28 cellular contexts compared by ENCODE assay signal in the genomic region with DNA sequence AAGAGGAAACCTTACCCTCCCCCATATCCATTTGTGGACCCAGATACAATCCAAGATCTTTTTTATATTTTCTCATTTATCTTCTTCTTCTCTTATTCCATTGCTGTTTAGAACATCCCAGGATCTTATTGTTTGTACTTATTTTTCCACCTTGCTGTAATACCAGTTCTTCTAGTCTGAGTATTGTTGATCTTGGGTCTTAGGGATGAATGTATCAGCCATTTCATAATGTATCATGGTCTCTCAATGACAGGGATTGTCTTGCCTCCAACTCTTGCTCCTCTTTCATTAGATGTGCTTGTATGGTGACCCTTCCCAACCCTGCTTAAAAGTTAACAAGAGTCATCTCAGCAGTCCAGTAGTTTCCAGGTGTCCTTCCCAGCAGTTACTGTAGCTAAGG.
"Had no signal": no experiment of that assay in that cellular context is flagged by ENCODE, and none has a peak within 500 bp of the region (broad histone marks: within the 10 kb centered on the region; RNA-seq: fewer than 3 reads in every experiment).

No MANE protein-coding gene starts in this region.

- H3K36me3 ChIP-seq: neural progenitor cell, ovary, right lobe of liver, thoracic aorta, thyroid gland, upper lobe of right lung, uterus had no signal

- H3K9ac ChIP-seq: neural progenitor cell, parathyroid adenoma had no signal

- H3K79me2 ChIP-seq: parathyroid adenoma had no signal

- DNase-seq: naive thymus-derived CD8-positive, alpha-beta T cell; occipital lobe; ovary; posterior cingulate gyrus; psoas muscle; right cardiac atrium; right lobe of liver; sigmoid colon; small intestine; stimulated activated CD4-positive, alpha-beta T cell treated with anti-CD3 and anti-CD28 coated beads, Interleukin-15, amount 100 ng/mL, for 24 hours; stimulated activated CD4-positive, alpha-beta T cell treated with anti-CD3 and anti-CD28 coated beads, Interleukin-2, amount 100 ng/mL, for 24 hours; stimulated activated CD4-positive, alpha-beta T cell treated with anti-CD3 and anti-CD28 coated beads, Interleukin-2, amount 100 ng/mL, for 48 hours; stimulated activated CD4-positive, alpha-beta T cell treated with anti-CD3 and anti-CD28 coated beads, Interleukin-4, amount 100 ng/mL, for 24 hours; stimulated activated naive B cell treated with anti-CD40 and anti-IgM and Interleukin-4, amounts not matched to agents 10 μg/mL and 1 μg/mL and 100 μg/mL, for 72 hours; stimulated activated naive CD4-positive, alpha-beta T cell treated with Interleukin-2 at 50 U/mL for 16 hours; stomach; thyroid gland; upper lobe of right lung; uterus had no signal

- H3K27ac ChIP-seq: neural progenitor cell, ovary, parathyroid adenoma, psoas muscle, right lobe of liver, sigmoid colon, stomach, thoracic aorta, thyroid gland, tibial nerve, upper lobe of right lung, uterus had no signal

- H3K4me1 Mint-ChIP-seq: nephron, neural progenitor cell had no signal

- FAIRE-seq: small intestine had no signal

- H3K4me1 ChIP-seq: neural progenitor cell, psoas muscle, right lobe of liver, sigmoid colon, thyroid gland, tibial nerve, upper lobe of right lung, uterus had no signal

- H3K27ac Mint-ChIP-seq: naive thymus-derived CD8-positive, alpha-beta T cell; nephron; neural progenitor cell; progenitor cell of endocrine pancreas; stimulated activated effector memory CD8-positive, alpha-beta T cell treated with anti-CD3 and anti-CD28 coated beads, Interleukin-12 subunit alpha, Interleukin-12 subunit beta, amount 100 ng/mL, for 72 hours; stimulated activated naive B cell treated with anti-CD40 and anti-IgM and Interleukin-4, amounts not matched to agents 10 μg/mL and 1 μg/mL and 100 μg/mL, for 72 hours; stimulated activated naive CD8-positive, alpha-beta T cell treated with anti-CD3 and anti-CD28 coated beads, Interleukin-15, Interleukin-2, amounts not matched to agents 100 ng/mL and 50 ng/mL, for 24 hours; type B pancreatic cell had no signal

- H3K4me3 Mint-ChIP-seq: naive thymus-derived CD8-positive, alpha-beta T cell; nephron; neural progenitor cell; stimulated activated effector memory CD8-positive, alpha-beta T cell treated with anti-CD3 and anti-CD28 coated beads, Interleukin-12 subunit alpha, Interleukin-12 subunit beta, amount 100 ng/mL, for 72 hours; stimulated activated naive B cell treated with anti-CD40 and anti-IgM and Interleukin-4, amounts not matched to agents 10 μg/mL and 1 μg/mL and 100 μg/mL, for 72 hours; stimulated activated naive CD8-positive, alpha-beta T cell treated with anti-CD3 and anti-CD28 coated beads, Interleukin-15, Interleukin-2, amounts not matched to agents 100 ng/mL and 50 ng/mL, for 24 hours; type B pancreatic cell had no signal

- H3K4me3 ChIP-seq: neural progenitor cell, ovary, psoas muscle, right lobe of liver, sigmoid colon, stomach, thoracic aorta, thyroid gland, tibial nerve, upper lobe of right lung, uterus had no signal

- H2AFZ ChIP-seq: neural progenitor cell, parathyroid adenoma had no signal

- ATAC-seq: naive thymus-derived CD8-positive, alpha-beta T cell; psoas muscle; right cardiac atrium; right lobe of liver; stimulated activated effector memory CD8-positive, alpha-beta T cell treated with anti-CD3 and anti-CD28 coated beads, Interleukin-12 subunit alpha, Interleukin-12 subunit beta, amount 100 ng/mL, for 72 hours; stimulated activated naive B cell treated with anti-CD40 and anti-IgM and Interleukin-4, amounts not matched to agents 10 μg/mL and 1 μg/mL and 100 μg/mL, for 72 hours; upper lobe of right lung had no signal

- H3K4me2 ChIP-seq: neural progenitor cell had no signal

- H3K27me3 Mint-ChIP-seq: naive thymus-derived CD8-positive, alpha-beta T cell; progenitor cell of endocrine pancreas; stimulated activated naive B cell treated with anti-CD40 and anti-IgM and Interleukin-4, amounts not matched to agents 10 μg/mL and 1 μg/mL and 100 μg/mL, for 72 hours; stimulated activated naive CD8-positive, alpha-beta T cell treated with anti-CD3 and anti-CD28 coated beads, Interleukin-15, Interleukin-2, amounts not matched to agents 100 ng/mL and 50 ng/mL, for 24 hours; type B pancreatic cell had no signal

- H3K27me3 ChIP-seq: neural progenitor cell, ovary, right lobe of liver, sigmoid colon, stomach, thyroid gland, tibial nerve, upper lobe of right lung, uterus had no signal

- H3K9me3 ChIP-seq: ovary, psoas muscle, right lobe of liver, sigmoid colon, stomach, thoracic aorta, thyroid gland, tibial nerve, upper lobe of right lung, uterus had no signal
